Comparison of ENCODE assay signal across 9 cellular contexts in genomic region chr11:1825039-1825740, GRCh38. TPM values are rescaled to one million over a fixed set of nuclear protein-coding genes. Genes with fewer than 3 reads are reported as not detected.
A peak's percentile ranks its signal among the peaks of the same experiment; 100 is the strongest.
DNase-seq lines count a peak whose midpoint lies in the region; ATAC-seq, FAIRE-seq and TF ChIP-seq lines count a peak whose summit lies in the region.
"Had no signal": no experiment of that assay in that cellular context is flagged by ENCODE, and none has a peak within 500 bp of the region (broad histone marks: within the 10 kb centered on the region; RNA-seq: fewer than 3 reads in every experiment).

No MANE protein-coding gene starts in this region.

- intact Hi-C loops in Calu3 (cut with micrococcal nuclease; ENCODE audit: unreplicated experiment), result no loop called here

- no peak overlapping the region for H3K27ac ChIP-seq in KMS-11

- no peak for ATAC-seq in HG03457 (IDR thresholded peaks at IDR 0.05; ENCODE audit: unreplicated experiment)

- H4K20me1 ChIP-seq in KMS-11 (ENCODE audit: insufficient read depth), result no peaks in the 10 kb centered on the region

- H3K4me3 Mint-ChIP-seq in Calu3 (ENCODE audit: low read depth, unreplicated experiment), result no peak overlapping the region
- H3K4me3 Mint-ChIP-seq in mesothelial cell of epicardium, result no peak overlapping the region

- H3K9ac ChIP-seq in KMS-11, result no peak overlapping the region

- H3K79me2 ChIP-seq in KMS-11 (ENCODE audit: insufficient read depth, low read depth), result no peaks in the 10 kb centered on the region

- H3K36me3 Mint-ChIP-seq in Calu3 (ENCODE audit: insufficient read depth, unreplicated experiment), result peaks cover 27% of the 10 kb centered on the region
- no peaks in the 10 kb centered on the region for H3K36me3 Mint-ChIP-seq in mesothelial cell of epicardium

- H3K27ac Mint-ChIP-seq in Calu3 (ENCODE audit: unreplicated experiment) (no peak overlapping the region), mesothelial cell of epicardium (no peak overlapping the region)

- H3K27me3 ChIP-seq in KMS-11 (ENCODE audit: insufficient read depth, low read depth), result peaks cover 81% of the 10 kb centered on the region
- no peaks in the 10 kb centered on the region for H3K27me3 ChIP-seq in bronchial epithelial cell (ENCODE audit: control insufficient read depth, insufficient read depth, low read length)

- TF ChIP-seq CTCF in Calu3 (IDR thresholded peaks at IDR 0.05; ENCODE audit: unreplicated experiment) (peak; percentile 66), KMS-11 (conservative IDR thresholded peaks at IDR 0.05; ENCODE audit: low read depth, low read length) (peak; percentile 49), bronchial epithelial cell (IDR thresholded peaks at IDR 0.05; ENCODE audit: insufficient read depth, low read length, severe bottlenecking) (peak; percentile 71), mesothelial cell of epicardium (IDR thresholded peaks at IDR 0.05; ENCODE audit: unreplicated experiment) (peak; percentile 39)

- no peak overlapping the region for H2AFZ ChIP-seq in KMS-11 (ENCODE audit: low read depth)

- peak; percentile 79 for DNase-seq in Calu3
- DNase-seq in bronchial epithelial cell (ENCODE audit: low read depth), result no peak
- no peak for DNase-seq in mesothelial cell of epicardium (ENCODE audit: low spot score in 2 of 2, unreplicated experiment in 2 of 2)
- no peak for DNase-seq in NCI-H128 (lab: John Stamatoyannopoulos, UW; ENCODE audit: unreplicated experiment)
- DNase-seq in GM19240 (ENCODE audit: insufficient read length, low spot score), result no peak
- no peak for DNase-seq in epidermal melanocyte (ENCODE audit: insufficient read length, low spot score)

- CTCF ChIA-PET in Calu3 (lab: Charles Lee), result interaction anchor here (0.6 kb wide), 1 partner anchor 594 kb away, joined by 3 read pairs; no protein-coding TSS in a partner anchor

- no peak overlapping the region for H3K4me3 ChIP-seq in KMS-11 (IDR thresholded peaks at IDR 0.05; ENCODE audit: insufficient read depth, low read depth, low read length)
- H3K4me3 ChIP-seq in bronchial epithelial cell (ENCODE audit: low read depth, low read length), result no peak overlapping the region

- no peak overlapping the region for H3K4me2 ChIP-seq in KMS-11

- no TSS peak for BruUV-seq in Calu3 (replicated peaks; lab: Mats Ljungman, UMichigan)

- no peaks in the 10 kb centered on the region for H3K36me3 ChIP-seq in KMS-11 (ENCODE audit: insufficient read depth)
- H3K36me3 ChIP-seq in bronchial epithelial cell (ENCODE audit: control insufficient read depth, insufficient read depth, low read length), result no peaks in the 10 kb centered on the region

- no peaks in the 10 kb centered on the region for H3K4me1 ChIP-seq in KMS-11 (ENCODE audit: low read depth, poor library complexity, severe bottlenecking)

- FAIRE-seq in bronchial epithelial cell (lab: Jason Lieb, UNC), result no peak

- H3K4me1 Mint-ChIP-seq in Calu3 (ENCODE audit: low read depth, unreplicated experiment) (peaks cover 38% of the 10 kb centered on the region), mesothelial cell of epicardium (peaks cover 40% of the 10 kb centered on the region)

- no peaks in the 10 kb centered on the region for H3K9me3 Mint-ChIP-seq in Calu3 (ENCODE audit: low read depth, unreplicated experiment)
- H3K9me3 Mint-ChIP-seq in mesothelial cell of epicardium, result no peaks in the 10 kb centered on the region

- H3K27me3 Mint-ChIP-seq in Calu3 (ENCODE audit: unreplicated experiment) (no peaks in the 10 kb centered on the region), mesothelial cell of epicardium (ENCODE audit: low read depth) (no peaks in the 10 kb centered on the region)

RNA-seq across cellular contexts. Expression of gene SYT8, which starts 9.6 kb away (rescaled TPM):
- 5.8 and 7.1 TPM in 2 replicates for total RNA-seq in Calu3 (2022)
- 0.53 and 1.5 TPM in 2 replicates for total RNA-seq in bronchial epithelial cell
- 1.2 to 2.1 TPM (median 1.9 TPM) in 3 replicates for total RNA-seq in mesothelial cell of epicardium
- total RNA-seq: RPMI7951 had no signal

RNA-seq across cellular contexts. Expression of gene TNNI2, which starts 13.6 kb away (rescaled TPM):
- total RNA-seq in Calu3 (2022), result 1.3 and 1.4 TPM in 2 replicates
- 0.26 TPM in 1 of 2 replicates, not detected in the other for total RNA-seq in bronchial epithelial cell
- 0.59 to 1.3 TPM in 2 of 3 replicates, not detected in the other for total RNA-seq in mesothelial cell of epicardium

RNA-seq across cellular contexts. Expression of gene LSP1, which starts 27.7 kb away (rescaled TPM):
- not detected in 2 replicates for total RNA-seq in Calu3 (2022)
- total RNA-seq in bronchial epithelial cell, result 0.26 TPM in 2 replicates
- 4.9 to 5.2 TPM (median 4.9 TPM) in 3 replicates for total RNA-seq in mesothelial cell of epicardium
